ENCODE assay signal across 8 cellular contexts in the genomic region with DNA sequence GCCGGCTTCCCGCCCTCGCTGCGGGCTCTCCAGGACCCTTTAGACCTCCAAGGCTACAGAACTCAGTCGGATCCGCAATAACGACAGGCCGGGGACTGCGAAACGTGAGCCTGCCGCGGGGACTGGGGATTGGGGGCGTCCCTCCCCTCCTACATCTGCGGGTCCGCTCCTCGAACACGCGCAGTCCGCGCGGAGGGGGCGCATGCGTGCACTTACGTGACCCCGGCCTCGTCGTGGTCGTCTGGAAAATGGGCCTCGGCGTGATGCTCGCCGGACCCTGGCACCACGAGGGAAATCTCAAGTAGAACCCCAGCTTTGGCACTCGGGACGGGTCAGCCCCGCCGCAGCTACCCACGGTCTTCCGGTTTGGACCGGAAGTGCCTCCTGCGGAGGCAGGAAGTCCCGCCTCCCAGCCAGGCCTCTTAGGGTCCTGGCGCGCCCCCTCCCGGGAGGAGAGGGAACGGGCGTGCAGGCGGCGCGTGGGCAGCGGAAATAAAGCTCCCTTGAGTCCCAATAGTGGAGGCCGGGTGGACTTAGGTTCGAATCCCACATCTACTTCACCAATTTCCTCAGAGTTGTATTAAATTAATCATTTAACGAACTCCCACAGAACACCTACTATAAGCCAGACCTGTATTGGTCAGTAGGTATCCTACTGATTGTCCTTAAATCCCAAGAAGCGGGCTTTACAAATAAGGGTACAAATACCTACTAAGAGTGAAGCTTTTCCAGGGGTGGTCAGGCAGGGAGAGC. TPM values are rescaled to one million over a fixed set of nuclear protein-coding genes. Genes with fewer than 3 reads are reported as not detected.
DNase-seq lines count a peak whose midpoint lies in the region; ATAC-seq and TF ChIP-seq lines count a peak whose summit lies in the region.

Gene TAF1C (minus strand): TSS at position 373 of the 753 bp plus-strand sequence. CDS start 2,069 bp downstream, outside the sequence.

- CTCF ChIA-PET in WTC11 (lab: Charles Lee) = interaction anchor here (0.6 to 1.8 kb wide), 74 partner anchors 9 to 485 kb away, joined by 3 to 51 read pairs (median 5); partner anchors contain the start of genes ATP2C2, DNAAF1, HSDL1 and KCNG4

- H3K9me3 ChIP-seq in spleen = no peaks in the 10 kb centered on the region

- peak within 1 kb of the TSS; percentile 91 for H3K4me3 Mint-ChIP-seq in WTC11
- H3K4me3 Mint-ChIP-seq in immature natural killer cell = peak within 1 kb of the TSS; percentile 93 to 96 (median 94)

- ATAC-seq in GM18873 (IDR thresholded peaks at IDR 0.05; ENCODE audit: low FRiP score, unreplicated experiment) = peak; percentile 47
- ATAC-seq in HG03139 (IDR thresholded peaks at IDR 0.05; ENCODE audit: unreplicated experiment) = peak; percentile 95
- ATAC-seq in WTC11 = peak; percentile 78

- H3K4me1 Mint-ChIP-seq in WTC11 (peaks cover 9% of the 10 kb centered on the region; the same call in 1 of the 2 replicates), immature natural killer cell (peaks cover 19 to 33% of the 10 kb centered on the region in 2 donors)

- POLR2A ChIA-PET in WTC11 (lab: Charles Lee) = interaction anchor here (0.6 to 1.0 kb wide), 3 partner anchors 30 to 192 kb away, joined by 3 read pairs; no protein-coding TSS in a partner anchor

- peak within 1 kb of the TSS; percentile 99 to 100 for H3K4me3 ChIP-seq in cardiac fibroblast (replicated peaks in 1 of 2; ENCODE audit: low read depth in 2 of 2, low read length in 2 of 2)
- H3K4me3 ChIP-seq in spleen = peak within 1 kb of the TSS; percentile 74 to 99 (median 92)

- H3K9me3 Mint-ChIP-seq in WTC11 (no peaks in the 10 kb centered on the region), immature natural killer cell (no peaks in the 10 kb centered on the region)

- peak; percentile 98 for DNase-seq in AG08395 (ENCODE audit: low spot score)
- peak; percentile 79 for DNase-seq in NCI-H226
- DNase-seq in WTC11 (ENCODE audit: low spot score) = peak; percentile 87
- peak; percentile 97 to 98 for DNase-seq in cardiac fibroblast (ENCODE audit: low read depth in 2 of 2)
- peak; percentile 84 to 88 (median 87) for DNase-seq in immature natural killer cell
- DNase-seq in spleen = peak; percentile 98

- no peak for TF ChIP-seq POLR2A in spleen (IDR thresholded peaks at IDR 0.05)

- H3K27me3 Mint-ChIP-seq in WTC11 (ENCODE audit: low read depth) (no peaks in the 10 kb centered on the region; the same call in none of the 2 replicates), immature natural killer cell (ENCODE audit: low read depth in 3 of 3) (peaks cover 0 to 2% (median 2%) of the 10 kb centered on the region in 3 donors)

- H3K27ac Mint-ChIP-seq in WTC11 = peak within 1 kb of the TSS; percentile 60
- peak within 1 kb of the TSS; percentile 82 to 97 (median 90) for H3K27ac Mint-ChIP-seq in immature natural killer cell

- 2 to 6% (median 2%) methylated on average over 22 to 55 of the region's 55 CpGs for WGBS in spleen, 5 donors

- peaks cover 0 to 53% (median 36%) of the 10 kb centered on the region in 6 donors for H3K4me1 ChIP-seq in spleen

- TF ChIP-seq CTCF in WTC11 (IDR thresholded peaks at IDR 0.05) (peak; percentile 78), cardiac fibroblast (IDR thresholded peaks at IDR 0.05; ENCODE audit: low read depth, low read length) (peak; percentile 98), spleen (IDR thresholded peaks at IDR 0.05 in 8 of 11, conservative IDR thresholded peaks at IDR 0.05 in 3 of 11) (peak; percentile 94 to 100 (median 98))

- intact Hi-C loops in spleen (cut with DNase I; ENCODE audit: low total_unique reads) = no loop called here

- peak within 1 kb of the TSS; percentile 62 to 90 (median 85) for H3K27ac ChIP-seq in spleen

- peaks cover 0 to 35% (median 18%) of the 10 kb centered on the region in 6 donors for H3K36me3 ChIP-seq in spleen

- H3K36me3 Mint-ChIP-seq in WTC11 (peaks cover 15% of the 10 kb centered on the region; the same call in 1 of the 2 replicates), immature natural killer cell (peaks cover 0 to 9% (median 6%) of the 10 kb centered on the region in 3 donors)

- no peaks in the 10 kb centered on the region for H3K27me3 ChIP-seq in spleen (replicated peaks in 1 of 7)

TF ChIP-seq in WTC11, 78 proteins besides CTCF, POLR2A, EP300 and RAD21 (continues in another document):
- TF ChIP-seq GABPB1 (CRISPR knock-in tag; IDR thresholded peaks at IDR 0.05) (peak; percentile 82), TEAD1 (CRISPR knock-in tag; IDR thresholded peaks at IDR 0.05) (0 out of 2 replicates have a peak, but pooled peaks have one; percentile 13), SP1 (CRISPR knock-in tag; conservative IDR thresholded peaks at IDR 0.05) (0 out of 2 replicates have a peak, but pooled peaks have one; percentile 42), E2F5 (CRISPR knock-in tag; IDR thresholded peaks at IDR 0.05) (no peak), NFATC4 (CRISPR knock-in tag; IDR thresholded peaks at IDR 0.05) (no peak), USF2 (CRISPR knock-in tag; IDR thresholded peaks at IDR 0.05) (no peak), MXD4 (CRISPR knock-in tag; IDR thresholded peaks at IDR 0.05; ENCODE audit: borderline replicate concordance) (no peak), MYBL2 (CRISPR knock-in tag; IDR thresholded peaks at IDR 0.05) (no peak), SMAD3 (CRISPR knock-in tag; IDR thresholded peaks at IDR 0.05; ENCODE audit: borderline replicate concordance) (peak; percentile 21; the same call in 1 of the 2 replicates), ZBTB21 (CRISPR knock-in tag; IDR thresholded peaks at IDR 0.05; ENCODE audit: borderline replicate concordance) (no peak), KAT7 (CRISPR knock-in tag; IDR thresholded peaks at IDR 0.05; ENCODE audit: borderline replicate concordance) (peak; percentile 88; the same call in 1 of the 2 replicates), JUN (CRISPR knock-in tag; IDR thresholded peaks at IDR 0.05) (no peak), CREM (CRISPR knock-in tag; IDR thresholded peaks at IDR 0.05) (0 out of 2 replicates have a peak, but pooled peaks have one; percentile 24)
- TF ChIP-seq, protein P1, sequence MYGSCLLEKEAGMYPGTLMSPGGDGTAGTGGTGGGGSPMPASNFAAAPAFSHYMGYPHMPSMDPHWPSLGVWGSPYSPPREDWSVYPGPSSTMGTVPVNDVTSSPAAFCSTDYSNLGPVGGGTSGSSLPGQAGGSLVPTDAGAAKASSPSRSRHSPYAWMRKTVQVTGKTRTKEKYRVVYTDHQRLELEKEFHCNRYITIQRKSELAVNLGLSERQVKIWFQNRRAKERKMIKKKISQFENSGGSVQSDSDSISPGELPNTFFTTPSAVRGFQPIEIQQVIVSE (CRISPR knock-in tag; IDR thresholded peaks at IDR 0.05; ENCODE audit: borderline replicate concordance) = no peak
- TF ChIP-seq, protein P2, sequence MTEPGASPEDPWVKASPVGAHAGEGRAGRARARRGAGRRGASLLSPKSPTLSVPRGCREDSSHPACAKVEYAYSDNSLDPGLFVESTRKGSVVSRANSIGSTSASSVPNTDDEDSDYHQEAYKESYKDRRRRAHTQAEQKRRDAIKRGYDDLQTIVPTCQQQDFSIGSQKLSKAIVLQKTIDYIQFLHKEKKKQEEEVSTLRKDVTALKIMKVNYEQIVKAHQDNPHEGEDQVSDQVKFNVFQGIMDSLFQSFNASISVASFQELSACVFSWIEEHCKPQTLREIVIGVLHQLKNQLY (CRISPR knock-in tag; IDR thresholded peaks at IDR 0.05) = no peak

RNA-seq across cellular contexts. Expression of gene TAF1C, which starts in this region (rescaled TPM):
- total RNA-seq in WTC11 (2021) = 71.2 to 89.7 TPM (median 74.7 TPM) in 3 replicates
- 1 to 10 TPM; 3.3 to 8.6 (median 8.2) TPM for polyA plus RNA-seq in immature natural killer cell
- total RNA-seq in spleen = 100 to 1,000 TPM in 2 of 7 donors, 10 to 100 TPM in 5; 60.3 to 133 (median 76.6) TPM
- polyA plus RNA-seq in spleen = 100 to 1,000 TPM in 1 of 3 donors, 10 to 100 TPM in 2; 31.4 to 125 (median 70.6) TPM

Comparison
In these comparisons a context has a peak if more than half of its experiments do, and no peak if none do; other contexts are left out.
1. Peak in every context shown above with its lines: DNase-seq, ATAC-seq, H3K4me3 ChIP-seq and H3K27ac ChIP-seq.